In genomic region chr3:119322523-119323400, GRCh38 we compare ENCODE assay signal across 1 cellular context.
TF ChIP-seq lines count a peak whose summit lies in the region.

No MANE protein-coding gene starts in this region.

TF ChIP-seq in HepG2, 621 proteins besides CTCF, POLR2A, EP300 and RAD21 (continued from another document and continues in another):
- peak; percentile 34; the same call in 1 of the 2 replicates for TF ChIP-seq MAX (IDR thresholded peaks at IDR 0.05)
- peak; percentile 55 for TF ChIP-seq TFDP2 (CRISPR knock-in tag; IDR thresholded peaks at IDR 0.05)
- TF ChIP-seq ZNF414 (CRISPR knock-in tag; IDR thresholded peaks at IDR 0.05) = 0 out of 2 replicates have a peak, but pooled peaks have one; percentile 80
- TF ChIP-seq ELF1 (CRISPR knock-in tag; IDR thresholded peaks at IDR 0.05) = peak; percentile 52; the same call in 1 of the 2 replicates
- no peak for TF ChIP-seq PHB2 (IDR thresholded peaks at IDR 0.05; ENCODE audit: partially characterized antibody)
- no peak for TF ChIP-seq PTBP1 (IDR thresholded peaks at IDR 0.05; ENCODE audit: low read depth, low read length, poor library complexity, severe bottlenecking)
- 0 out of 2 replicates have a peak, but pooled peaks have one; percentile 63 for TF ChIP-seq ZNF512B (CRISPR knock-in tag; IDR thresholded peaks at IDR 0.05; ENCODE audit: borderline replicate concordance)
- TF ChIP-seq ZNF674 (CRISPR knock-in tag; IDR thresholded peaks at IDR 0.05; ENCODE audit: low read depth) = no peak
- TF ChIP-seq ZNF746 (CRISPR knock-in tag; IDR thresholded peaks at IDR 0.05) = 0 out of 2 replicates have a peak, but pooled peaks have one; percentile 33
- TF ChIP-seq HMGXB4 (CRISPR knock-in tag; IDR thresholded peaks at IDR 0.05; ENCODE audit: borderline replicate concordance in 1 of 2, low read depth in 1 of 2) = peak; percentile 57 to 68; a peak in 2 of 4 replicates
- peak; percentile 51 for TF ChIP-seq HNRNPK (IDR thresholded peaks at IDR 0.05; ENCODE audit: low read depth, low read length, poor library complexity, severe bottlenecking)
- TF ChIP-seq CEBPB (IDR thresholded peaks at IDR 0.05; ENCODE audit: borderline replicate concordance, low read depth, low read length) = no peak
- no peak for TF ChIP-seq JUN (CRISPR knock-in tag; IDR thresholded peaks at IDR 0.05)
- no peak for TF ChIP-seq U2AF2 (IDR thresholded peaks at IDR 0.05; ENCODE audit: low read depth, low read length)
- 0 out of 2 replicates have a peak, but pooled peaks have one; percentile 11 for TF ChIP-seq TAF1 (CRISPR knock-in tag; IDR thresholded peaks at IDR 0.05)
- no peak for TF ChIP-seq AFF4 (CRISPR knock-in tag; IDR thresholded peaks at IDR 0.05)
- peak; percentile 32; the same call in 1 of the 2 replicates for TF ChIP-seq ZMYM4 (CRISPR knock-in tag; IDR thresholded peaks at IDR 0.05)
- peak; percentile 33; the same call in 1 of the 2 replicates for TF ChIP-seq MED1 (CRISPR knock-in tag; IDR thresholded peaks at IDR 0.05)
- peak; percentile 29; the same call in 1 of the 2 replicates for TF ChIP-seq ZNF768 (CRISPR knock-in tag; IDR thresholded peaks at IDR 0.05)
- 0 out of 2 replicates have a peak, but pooled peaks have one; percentile 54 for TF ChIP-seq ZNF616 (CRISPR knock-in tag; IDR thresholded peaks at IDR 0.05; ENCODE audit: low read depth)
- peak; percentile 95 for TF ChIP-seq HNRNPLL (IDR thresholded peaks at IDR 0.05; ENCODE audit: low read depth, low read length, poor library complexity, severe bottlenecking)
- TF ChIP-seq SNAPC4 (CRISPR knock-in tag; IDR thresholded peaks at IDR 0.05) = no peak
- TF ChIP-seq ZNF687 (CRISPR knock-in tag; IDR thresholded peaks at IDR 0.05) = peak; percentile 80
- TF ChIP-seq FOXM1 (CRISPR knock-in tag; IDR thresholded peaks at IDR 0.05) = no peak
